Comparison of ENCODE assay signal across 14 cellular contexts in genomic region chr1:185441608-185442007, GRCh38.
DNase-seq lines count a peak whose midpoint lies in the region; ATAC-seq and TF ChIP-seq lines count a peak whose summit lies in the region.
"Had no signal": no experiment of that assay in that cellular context is flagged by ENCODE, and none has a peak within 500 bp of the region (broad histone marks: within the 10 kb centered on the region; RNA-seq: fewer than 3 reads in every experiment).

No MANE protein-coding gene starts in this region.

- peaks cover 2% of the 10 kb centered on the region for H3K9me3 Mint-ChIP-seq in T-helper 1 cell treated with Interleukin-12 subunit alpha and Interleukin-12 subunit beta and Interleukin-4 antibody, amounts not matched to agents 30 μg/mL and 1 μg/mL, for 36 hours
- H3K9me3 Mint-ChIP-seq: IgD-negative memory B cell had no signal

- H3K9me3 ChIP-seq in RWPE2 (ENCODE audit: severe bottlenecking) (no peaks in the 10 kb centered on the region), smooth muscle cell (replicated peaks; ENCODE audit: low read depth) (no peaks in the 10 kb centered on the region), left ventricle myocardium inferior (replicated peaks) (no peaks in the 10 kb centered on the region)
- H3K9me3 ChIP-seq: tibial nerve had no signal

- no peak overlapping the region for H3K9ac ChIP-seq in smooth muscle cell (ENCODE audit: low read depth)

- no peaks in the 10 kb centered on the region for H3K79me2 ChIP-seq in smooth muscle cell (ENCODE audit: low read depth)

- H3K4me1 Mint-ChIP-seq in T-helper 1 cell treated with Interleukin-12 subunit alpha and Interleukin-12 subunit beta and Interleukin-4 antibody, amounts not matched to agents 30 μg/mL and 1 μg/mL, for 36 hours (ENCODE audit: low read depth), result peaks cover 25% of the 10 kb centered on the region

- no peaks in the 10 kb centered on the region for H3K27me3 ChIP-seq in RWPE2 (ENCODE audit: insufficient read depth, poor library complexity, severe bottlenecking)
- no peaks in the 10 kb centered on the region for H3K27me3 ChIP-seq in smooth muscle cell (ENCODE audit: low read depth)
- no peaks in the 10 kb centered on the region for H3K27me3 ChIP-seq in left ventricle myocardium inferior (ENCODE audit: low read depth)
- H3K27me3 ChIP-seq: tibial nerve had no signal

- no peak for TF ChIP-seq CTCF in RWPE2 (IDR thresholded peaks at IDR 0.05; ENCODE audit: poor library complexity, severe bottlenecking)
- TF ChIP-seq CTCF in fibroblast of mammary gland (conservative IDR thresholded peaks at IDR 0.05; ENCODE audit: control insufficient read depth, insufficient read depth, low read depth, low read length), result no peak
- no peak for TF ChIP-seq CTCF in smooth muscle cell (IDR thresholded peaks at IDR 0.05; ENCODE audit: borderline replicate concordance, insufficient read depth, poor library complexity, severe bottlenecking)
- no peak for TF ChIP-seq CTCF in left ventricle myocardium inferior (IDR thresholded peaks at IDR 0.05; ENCODE audit: borderline replicate concordance)

- no peaks in the 10 kb centered on the region for H3F3A ChIP-seq in smooth muscle cell (ENCODE audit: low read depth)

- DNase-seq in T-helper 1 cell (no peak), RWPE2 (ENCODE audit: low spot score) (no peak), fibroblast of mammary gland (ENCODE audit: low read depth) (peak; percentile 63), smooth muscle cell (lab: John Stamatoyannopoulos, UW; ENCODE audit: unreplicated experiment) (no peak), retina (no peak), left ventricle myocardium inferior (no peak), DMS153 (lab: John Stamatoyannopoulos, UW) (no peak)
- DNase-seq: cerebellar nuclear complex, hippocampal formation, NCI-H446, SW 1271 had no signal

- no peak overlapping the region for H2AFZ ChIP-seq in smooth muscle cell (ENCODE audit: low read depth)

- peaks cover 5% of the 10 kb centered on the region for H3K36me3 Mint-ChIP-seq in T-helper 1 cell treated with Interleukin-12 subunit alpha and Interleukin-12 subunit beta and Interleukin-4 antibody, amounts not matched to agents 30 μg/mL and 1 μg/mL, for 36 hours (ENCODE audit: low read depth)
- H3K36me3 Mint-ChIP-seq: IgD-negative memory B cell had no signal

- H3K27ac ChIP-seq in RWPE2 (ENCODE audit: poor library complexity, severe bottlenecking), result peak overlapping the region; percentile 76
- H3K27ac ChIP-seq in smooth muscle cell (ENCODE audit: low read depth), result peak overlapping the region; percentile 54
- H3K27ac ChIP-seq in left ventricle myocardium inferior (replicated peaks), result no peak overlapping the region
- H3K27ac ChIP-seq: tibial nerve had no signal

- H3K4me3 ChIP-seq in RWPE2 (ENCODE audit: severe bottlenecking), result no peak overlapping the region
- H3K4me3 ChIP-seq in fibroblast of mammary gland (ENCODE audit: control insufficient read depth, low read depth, low read length), result no peak overlapping the region
- H3K4me3 ChIP-seq in smooth muscle cell, result no peak overlapping the region
- H3K4me3 ChIP-seq in left ventricle myocardium inferior, result no peak overlapping the region
- H3K4me3 ChIP-seq: tibial nerve had no signal

- H3K4me3 Mint-ChIP-seq in T-helper 1 cell treated with Interleukin-12 subunit alpha and Interleukin-12 subunit beta and Interleukin-4 antibody, amounts not matched to agents 30 μg/mL and 1 μg/mL, for 36 hours, result no peak overlapping the region

- H3K4me2 ChIP-seq in smooth muscle cell, result peak overlapping the region; percentile 44

- H3K36me3 ChIP-seq in RWPE2 (ENCODE audit: low read depth) (no peaks in the 10 kb centered on the region), smooth muscle cell (ENCODE audit: low read depth) (no peaks in the 10 kb centered on the region), left ventricle myocardium inferior (no peaks in the 10 kb centered on the region)
- H3K36me3 ChIP-seq: tibial nerve had no signal

- intact Hi-C loops in left ventricle myocardium inferior (cut with micrococcal nuclease), result loop anchor here (10.0 kb wide), 1 partner anchor 143 kb away; no protein-coding TSS in a partner anchor

- no peaks in the 10 kb centered on the region for H3K27me3 Mint-ChIP-seq in T-helper 1 cell treated with Interleukin-12 subunit alpha and Interleukin-12 subunit beta and Interleukin-4 antibody, amounts not matched to agents 30 μg/mL and 1 μg/mL, for 36 hours (ENCODE audit: low read depth)
- H3K27me3 Mint-ChIP-seq: IgD-negative memory B cell had no signal

- H4K20me1 ChIP-seq in smooth muscle cell (ENCODE audit: low read depth), result no peaks in the 10 kb centered on the region

- 56% methylated on average over 3 of the region's 3 CpGs for WGBS in smooth muscle cell (ENCODE audit: low lambda C conversion rate)

- ATAC-seq in RWPE2 (ENCODE audit: low read depth), result peak; percentile 80

- H3K4me1 ChIP-seq in RWPE2 (ENCODE audit: insufficient read depth, poor library complexity, severe bottlenecking) (peaks cover 32% of the 10 kb centered on the region), smooth muscle cell (ENCODE audit: low read depth) (no peaks in the 10 kb centered on the region), left ventricle myocardium inferior (peaks cover 20% of the 10 kb centered on the region)

- peak overlapping the region; percentile 82 for H3K27ac Mint-ChIP-seq in T-helper 1 cell treated with Interleukin-12 subunit alpha and Interleukin-12 subunit beta and Interleukin-4 antibody, amounts not matched to agents 30 μg/mL and 1 μg/mL, for 36 hours
